Comparison of ENCODE assay signal across 8 cellular contexts in genomic region chr22:31625661-31626426, GRCh38. TPM values are rescaled to one million over a fixed set of nuclear protein-coding genes. Genes with fewer than 3 reads are reported as not detected.
A peak's percentile ranks its signal among the peaks of the same experiment; 100 is the strongest.
DNase-seq lines count a peak whose midpoint lies in the region; ATAC-seq and TF ChIP-seq lines count a peak whose summit lies in the region.

No MANE protein-coding gene starts in this region.

- H3K4me3 Mint-ChIP-seq in HFFc6, result no peak overlapping the region

- TF ChIP-seq CTCF in HFFc6 (IDR thresholded peaks at IDR 0.05), result no peak

- H3K27ac Mint-ChIP-seq in HFFc6, result peak overlapping the region; percentile 29; the same call in 1 of the 2 replicates

- no peaks in the 10 kb centered on the region; the same call in 1 of the 2 replicates for H3K36me3 Mint-ChIP-seq in HFFc6 (ENCODE audit: low read depth)

- peaks cover 1% of the 10 kb centered on the region; the same call in 1 of the 2 replicates for H3K27me3 Mint-ChIP-seq in HFFc6 (ENCODE audit: insufficient read depth)

- ATAC-seq in GM21737 (IDR thresholded peaks at IDR 0.05; ENCODE audit: unreplicated experiment) (no peak), HG02571 (IDR thresholded peaks at IDR 0.05; ENCODE audit: unreplicated experiment) (no peak)

- no peak for DNase-seq in HFFc6
- peak in 44 of 56 donors; percentile 9 to 75 (median 56) for DNase-seq in amygdala (lab: John Stamatoyannopoulos, UW)
- peak; percentile 52 to 53 for DNase-seq in hippocampal formation (lab: John Stamatoyannopoulos, UW)
- peak; percentile 92 for DNase-seq in retina
- DNase-seq in KBM-7, result no peak
- no peak for DNase-seq in activated CD4-positive, alpha-beta T cell treated with anti-CD3 and anti-CD28 coated beads for 1 hour

- in situ Hi-C loops in KBM-7 (cut with MboI; ENCODE audit: low pct_unique_long_range_greater_than_20kb, low sequenced_read_pairs), result no loop called here

- H3K4me1 Mint-ChIP-seq in HFFc6 (ENCODE audit: low read depth), result peaks cover 24% of the 10 kb centered on the region

- H3K9me3 Mint-ChIP-seq in HFFc6, result no peaks in the 10 kb centered on the region

RNA-seq across cellular contexts. Expression of gene PISD, which starts 36.2 kb away (rescaled TPM):
- 10 to 100 TPM; 38.4 to 47.3 (median 43.3) TPM for total RNA-seq in HFFc6 (2021; fragmentation: NEBNext Ultra II Directional; extraction: Animal tissue kit (Norgen Biotek cat#: 25700))

Comparison
In these comparisons a context has a peak if more than half of its experiments do, and no peak if none do; other contexts are left out.
1. DNase-seq: peak in amygdala (44 of 56), hippocampal formation (2 of 2) and retina (single experiment); none in HFFc6 (single experiment), KBM-7 (single experiment) and activated CD4-positive, alpha-beta T cell treated with anti-CD3 and anti-CD28 coated beads for 1 hour (single experiment).